ENCODE assay signal across 8 cellular contexts in genomic region chr1:198158766-198159589, GRCh38. TPM values are rescaled to one million over a fixed set of nuclear protein-coding genes. Genes with fewer than 3 reads are reported as not detected.
DNase-seq lines count a peak whose midpoint lies in the region; ATAC-seq and TF ChIP-seq lines count a peak whose summit lies in the region.

No MANE protein-coding gene starts in this region.

- H3K4me2 ChIP-seq in SK-N-SH = peak overlapping the region; percentile 82

- H3K79me2 ChIP-seq in SK-N-SH (ENCODE audit: insufficient read depth) = peaks cover 77% of the 10 kb centered on the region

- TF ChIP-seq CTCF in GM12864 (IDR thresholded peaks at IDR 0.05; ENCODE audit: low read depth, low read length, missing control alignments) (no peak), SK-N-SH (IDR thresholded peaks at IDR 0.05) (no peak), glutamatergic neuron (IDR thresholded peaks at IDR 0.05; ENCODE audit: partially characterized antibody, unreplicated experiment) (no peak), osteocyte (IDR thresholded peaks at IDR 0.05) (no peak), thoracic aorta (IDR thresholded peaks at IDR 0.05) (no peak)

- WGBS in SK-N-SH (ENCODE audit: low lambda C conversion rate) = under 1% methylated on average over 34 of the region's 37 CpGs

- no peaks in the 10 kb centered on the region for H3K9me2 ChIP-seq in SK-N-SH

- H3K4me3 Mint-ChIP-seq in activated naive CD4-positive, alpha-beta T cell treated with anti-CD3 and anti-CD28 coated beads, Interleukin-2, amount 50 U/mL, for 24 hours = peak overlapping the region; percentile 99
- H3K4me3 Mint-ChIP-seq in glutamatergic neuron (ENCODE audit: unreplicated experiment) (peak overlapping the region; percentile 99), osteocyte (ENCODE audit: unreplicated experiment) (peak overlapping the region; percentile 95)

- peaks cover 45% of the 10 kb centered on the region for H3F3A ChIP-seq in SK-N-SH (replicated peaks; ENCODE audit: insufficient read depth)

- H3K9me3 ChIP-seq in SK-N-SH (no peaks in the 10 kb centered on the region), thoracic aorta (no peaks in the 10 kb centered on the region)

- H3K9me3 Mint-ChIP-seq in activated naive CD4-positive, alpha-beta T cell treated with anti-CD3 and anti-CD28 coated beads, Interleukin-2, amount 50 U/mL, for 24 hours = no peaks in the 10 kb centered on the region
- H3K9me3 Mint-ChIP-seq in glutamatergic neuron (ENCODE audit: unreplicated experiment) = peaks cover 8% of the 10 kb centered on the region
- no peaks in the 10 kb centered on the region for H3K9me3 Mint-ChIP-seq in osteocyte (ENCODE audit: unreplicated experiment)

- TF ChIP-seq RAD21 in SK-N-SH (IDR thresholded peaks at IDR 0.05; ENCODE audit: low read length) = no peak

- DNase-seq in GM12864 (ENCODE audit: low read depth) = peak; percentile 70
- DNase-seq in NCI-H1092 treated with DMSO at 0.1 percent for 48 hours (lab: John Stamatoyannopoulos, UW) = peak; percentile 93
- peak; percentile 88 for DNase-seq in SK-N-SH
- peak; percentile 92 for DNase-seq in glutamatergic neuron
- peak; percentile 95 for DNase-seq in osteocyte (ENCODE audit: extremely low spot score, unreplicated experiment)
- peak; percentile 32 for DNase-seq in thoracic aorta (ENCODE audit: low spot score)

- H3K4me3 ChIP-seq in GM12864 (ENCODE audit: low read depth, low read length) (peak overlapping the region; percentile 94), SK-N-SH (ENCODE audit: low read depth in 2 of 2, low read length in 1 of 2) (peak overlapping the region; percentile 75 to 97), thoracic aorta (peak overlapping the region; percentile 93)

- H3K4me1 ChIP-seq in SK-N-SH (ENCODE audit: control insufficient read depth in 1 of 2, insufficient read depth in 2 of 2, low read depth in 1 of 2, low read length in 1 of 2) (peaks cover 31 to 37% of the 10 kb centered on the region in 2 experiments; a peak in 3 of 4 replicates), thoracic aorta (ENCODE audit: control insufficient read depth in 1 of 2, low read depth in 2 of 2) (peaks cover 36 to 60% of the 10 kb centered on the region in 2 donors)

- H2AFZ ChIP-seq in SK-N-SH (ENCODE audit: low read depth) = peak overlapping the region; percentile 76

- TF ChIP-seq EP300 in SK-N-SH (IDR thresholded peaks at IDR 0.05; ENCODE audit: borderline replicate concordance in 1 of 2, low read depth in 1 of 2, low read length in 1 of 2) = no peak; a peak in 1 of 4 replicates

- H3K9ac ChIP-seq in SK-N-SH = peak overlapping the region; percentile 88

- peaks cover 4% of the 10 kb centered on the region for H3K36me3 Mint-ChIP-seq in activated naive CD4-positive, alpha-beta T cell treated with anti-CD3 and anti-CD28 coated beads, Interleukin-2, amount 50 U/mL, for 24 hours
- no peaks in the 10 kb centered on the region for H3K36me3 Mint-ChIP-seq in glutamatergic neuron (ENCODE audit: unreplicated experiment)
- no peaks in the 10 kb centered on the region for H3K36me3 Mint-ChIP-seq in osteocyte (ENCODE audit: unreplicated experiment)

- H3K4me1 Mint-ChIP-seq in activated naive CD4-positive, alpha-beta T cell treated with anti-CD3 and anti-CD28 coated beads, Interleukin-2, amount 50 U/mL, for 24 hours = peaks cover 56% of the 10 kb centered on the region
- peaks cover 12% of the 10 kb centered on the region for H3K4me1 Mint-ChIP-seq in glutamatergic neuron (ENCODE audit: low read depth, unreplicated experiment)
- H3K4me1 Mint-ChIP-seq in osteocyte (ENCODE audit: unreplicated experiment) = peaks cover 57% of the 10 kb centered on the region

- ATAC-seq in HG02642 (IDR thresholded peaks at IDR 0.05; ENCODE audit: poor library complexity, unreplicated experiment) (peak; percentile 73), thoracic aorta (ENCODE audit: insufficient number of reproducible peaks, low FRiP score, low read depth) (no peak)

- no peaks in the 10 kb centered on the region for H3K27me3 Mint-ChIP-seq in activated naive CD4-positive, alpha-beta T cell treated with anti-CD3 and anti-CD28 coated beads, Interleukin-2, amount 50 U/mL, for 24 hours
- H3K27me3 Mint-ChIP-seq in glutamatergic neuron (ENCODE audit: unreplicated experiment) (no peaks in the 10 kb centered on the region), osteocyte (ENCODE audit: unreplicated experiment) (no peaks in the 10 kb centered on the region)

- H3K27ac Mint-ChIP-seq in activated naive CD4-positive, alpha-beta T cell treated with anti-CD3 and anti-CD28 coated beads, Interleukin-2, amount 50 U/mL, for 24 hours = peak overlapping the region; percentile 100
- H3K27ac Mint-ChIP-seq in glutamatergic neuron (ENCODE audit: unreplicated experiment) (peak overlapping the region; percentile 62), osteocyte (ENCODE audit: unreplicated experiment) (peak overlapping the region; percentile 96)

- H3K36me3 ChIP-seq in SK-N-SH (replicated peaks in 1 of 2; ENCODE audit: control insufficient read depth in 1 of 2, insufficient read depth in 2 of 2, low read length in 1 of 2) (peaks cover 2 to 10% of the 10 kb centered on the region in 2 experiments), thoracic aorta (no peaks in the 10 kb centered on the region)

- no peaks in the 10 kb centered on the region for H3K27me3 ChIP-seq in SK-N-SH (ENCODE audit: insufficient read depth)
- no peaks in the 10 kb centered on the region for H3K27me3 ChIP-seq in thoracic aorta (replicated peaks; ENCODE audit: insufficient read depth)

- CTCF ChIA-PET in SK-N-SH (lab: Yijun Ruan, JAX) = interaction anchor here (0.9 to 1.5 kb wide), 5 partner anchors 11 to 527 kb away, joined by 3 to 5 read pairs (median 3); no protein-coding TSS in a partner anchor

- peak overlapping the region; percentile 81 to 97 for H3K27ac ChIP-seq in SK-N-SH (ENCODE audit: low read depth in 2 of 2, low read length in 1 of 2)
- peak overlapping the region; percentile 94 to 98 for H3K27ac ChIP-seq in thoracic aorta

- peaks cover 43% of the 10 kb centered on the region for H4K20me1 ChIP-seq in SK-N-SH (ENCODE audit: insufficient read depth)

- POLR2A ChIA-PET in SK-N-SH (lab: Yijun Ruan, JAX) = interaction anchor here (0.6 kb wide), 1 partner anchor 989 kb away, joined by 5 read pairs; no protein-coding TSS in a partner anchor

TF ChIP-seq in SK-N-SH, 30 proteins besides CTCF, POLR2A, EP300 and RAD21 (continues in another document):
- TF ChIP-seq PBX3 (IDR thresholded peaks at IDR 0.05) = peak; percentile 98
- TF ChIP-seq SIN3A (IDR thresholded peaks at IDR 0.05; ENCODE audit: borderline replicate concordance, low read depth, low read length) = 0 out of 2 replicates have a peak, but pooled peaks have one; percentile 52
- TF ChIP-seq JUND (IDR thresholded peaks at IDR 0.05) = no peak
- no peak; the same call in 1 of the 2 replicates for TF ChIP-seq MAX (IDR thresholded peaks at IDR 0.05; ENCODE audit: low read depth)
- TF ChIP-seq EZH2phosphoT487 (IDR thresholded peaks at IDR 0.05; ENCODE audit: borderline replicate concordance, low read depth) = no peak
- TF ChIP-seq TCF12 (IDR thresholded peaks at IDR 0.05) = 0 out of 2 replicates have a peak, but pooled peaks have one; percentile 2
- no peak for TF ChIP-seq FOXJ3 (CRISPR knock-in tag; IDR thresholded peaks at IDR 0.05)
- no peak for TF ChIP-seq RCOR1 (IDR thresholded peaks at IDR 0.05; ENCODE audit: low read length)
- TF ChIP-seq ZBTB33 (IDR thresholded peaks at IDR 0.05; ENCODE audit: borderline replicate concordance, low read depth) = no peak
- no peak for TF ChIP-seq SMC3 (IDR thresholded peaks at IDR 0.05; ENCODE audit: low read depth, low read length)

RNA-seq across cellular contexts. Expression of gene NEK7, which starts 2.2 kb away (rescaled TPM):
- polyA plus RNA-seq in SK-N-SH (2012; rRNA removed) = 85.8 and 146 TPM in 2 replicates
- 148 and 159 TPM in 2 replicates for polyA plus RNA-seq in SK-N-SH (2012; cell fraction: cytosol; rRNA removed)
- polyA plus RNA-seq in SK-N-SH (2012; cell fraction: nucleus; rRNA removed) = 72.1 and 172 TPM in 2 replicates
- total RNA-seq in glutamatergic neuron (ENCODE audit: unreplicated experiment) (11.5 TPM), osteocyte (55.7 and 61.6 TPM in 2 replicates), thoracic aorta (100 to 1,000 TPM; 118 to 155 TPM)

Comparison
In these comparisons a context has a peak if more than half of its experiments do, and no peak if none do; other contexts are left out.
1. DNase-seq: peak in every context shown above with its lines; median percentile 95 in osteocyte; 93 in NCI-H1092 treated with DMSO at 0.1 percent for 48 hours; 92 in glutamatergic neuron; 88 in SK-N-SH; 70 in GM12864; 32 in thoracic aorta.